In genomic region chr11:74749127-74749964, GRCh38 we compare ENCODE assay signal across 1 cellular context.
TF ChIP-seq lines count a peak whose summit lies in the region.

No MANE protein-coding gene starts in this region.

TF ChIP-seq in HepG2, 621 proteins besides CTCF, POLR2A, EP300 and RAD21 (continued from another document and continues in another):
- TF ChIP-seq SNAPC4 (CRISPR knock-in tag; IDR thresholded peaks at IDR 0.05), result peak; percentile 74
- TF ChIP-seq EZH2 (conservative IDR thresholded peaks at IDR 0.05; ENCODE audit: low read depth, low read length), result no peak
- TF ChIP-seq NFIB (CRISPR knock-in tag; IDR thresholded peaks at IDR 0.05; ENCODE audit: borderline replicate concordance), result no peak
- no peak for TF ChIP-seq ZNF484 (CRISPR knock-in tag; IDR thresholded peaks at IDR 0.05; ENCODE audit: borderline replicate concordance, low read depth)
- 0 out of 2 replicates have a peak, but pooled peaks have one; percentile 35 for TF ChIP-seq PRDM10 (CRISPR knock-in tag; IDR thresholded peaks at IDR 0.05; ENCODE audit: low read depth)
- no peak for TF ChIP-seq MBNL3 (CRISPR knock-in tag; conservative IDR thresholded peaks at IDR 0.05)
- TF ChIP-seq U2AF2 (IDR thresholded peaks at IDR 0.05; ENCODE audit: low read depth, low read length), result no peak
- no peak for TF ChIP-seq PBX2 (CRISPR knock-in tag; IDR thresholded peaks at IDR 0.05)
- no peak for TF ChIP-seq MIER3 (CRISPR knock-in tag; IDR thresholded peaks at IDR 0.05; ENCODE audit: borderline replicate concordance)
- TF ChIP-seq ZNF740 (CRISPR knock-in tag; IDR thresholded peaks at IDR 0.05), result peak; percentile 30; the same call in 1 of the 2 replicates
- peak; percentile 75; the same call in 1 of the 2 replicates for TF ChIP-seq CSRNP1 (CRISPR knock-in tag; IDR thresholded peaks at IDR 0.05)
- peak; percentile 84 for TF ChIP-seq ZNF235 (CRISPR knock-in tag; IDR thresholded peaks at IDR 0.05; ENCODE audit: borderline replicate concordance)
- peak; percentile 93 for TF ChIP-seq TFDP1 (CRISPR knock-in tag; IDR thresholded peaks at IDR 0.05; ENCODE audit: borderline replicate concordance)
- TF ChIP-seq RCOR2 (CRISPR knock-in tag; IDR thresholded peaks at IDR 0.05), result no peak
- TF ChIP-seq SIX4 (CRISPR knock-in tag; IDR thresholded peaks at IDR 0.05), result no peak
- TF ChIP-seq ZSCAN31 (CRISPR knock-in tag; IDR thresholded peaks at IDR 0.05; ENCODE audit: low read depth), result no peak
- TF ChIP-seq ZFY (CRISPR knock-in tag; IDR thresholded peaks at IDR 0.05), result peak; percentile 87
- TF ChIP-seq AHDC1 (CRISPR knock-in tag; IDR thresholded peaks at IDR 0.05; ENCODE audit: borderline replicate concordance), result 0 out of 2 replicates have a peak, but pooled peaks have one; percentile 46
- no peak for TF ChIP-seq KDM1A (CRISPR knock-in tag; IDR thresholded peaks at IDR 0.05)
- 0 out of 2 replicates have a peak, but pooled peaks have one; percentile 20 for TF ChIP-seq MIXL1 (CRISPR knock-in tag; IDR thresholded peaks at IDR 0.05)
- peak; percentile 69 for TF ChIP-seq ZNF616 (CRISPR knock-in tag; IDR thresholded peaks at IDR 0.05; ENCODE audit: low read depth)
- 0 out of 2 replicates have a peak, but pooled peaks have one; percentile 34 for TF ChIP-seq SALL2 (CRISPR knock-in tag; IDR thresholded peaks at IDR 0.05)
- TF ChIP-seq JUND (CRISPR knock-in tag; IDR thresholded peaks at IDR 0.05), result no peak
- 0 out of 2 replicates have a peak, but pooled peaks have one; percentile 4 for TF ChIP-seq ZNF724P (CRISPR knock-in tag; IDR thresholded peaks at IDR 0.05; ENCODE audit: borderline replicate concordance)
- TF ChIP-seq HBP1 (CRISPR knock-in tag; IDR thresholded peaks at IDR 0.05; ENCODE audit: low read depth), result no peak
- TF ChIP-seq KMT2A (CRISPR knock-in tag; IDR thresholded peaks at IDR 0.05), result no peak
- no peak; a peak in 1 of 4 replicates for TF ChIP-seq HMGXB4 (CRISPR knock-in tag; IDR thresholded peaks at IDR 0.05; ENCODE audit: borderline replicate concordance in 1 of 2, low read depth in 1 of 2)
- no peak for TF ChIP-seq RFX5 (IDR thresholded peaks at IDR 0.05; ENCODE audit: low read depth, low read length)
- 0 out of 2 replicates have a peak, but pooled peaks have one; percentile 48 for TF ChIP-seq ZNF451 (CRISPR knock-in tag; IDR thresholded peaks at IDR 0.05)
- TF ChIP-seq ZGPAT (CRISPR knock-in tag; IDR thresholded peaks at IDR 0.05), result no peak
